26 cellular contexts compared by ENCODE assay signal in the genomic region with DNA sequence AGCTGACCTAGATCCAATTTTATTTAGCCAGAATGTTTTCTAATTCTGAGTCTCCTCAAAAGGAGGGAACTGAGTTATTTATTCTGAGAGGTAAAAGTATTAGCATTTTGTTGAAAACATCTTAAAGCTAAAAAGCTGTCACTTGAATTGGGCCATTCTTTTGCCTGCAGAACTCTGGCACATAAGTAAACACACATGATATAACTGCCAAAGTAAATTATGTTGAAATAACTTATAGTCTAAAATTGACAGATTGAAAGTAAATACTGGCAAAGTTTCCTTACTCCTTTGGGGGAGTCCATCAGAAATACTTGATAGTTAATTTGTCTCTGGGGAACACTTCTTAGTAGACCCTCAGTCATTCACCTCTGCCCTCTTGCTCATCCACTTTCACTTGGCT.
"Had no signal": no experiment of that assay in that cellular context is flagged by ENCODE, and none has a peak within 500 bp of the region (broad histone marks: within the 10 kb centered on the region; RNA-seq: fewer than 3 reads in every experiment).

No MANE protein-coding gene starts in this region.

- H3K27ac ChIP-seq: heart right ventricle, hepatocyte, left lung, pancreas, right atrium auricular region, skin epidermis, suprapubic skin, thoracic aorta, tibial artery, upper lobe of right lung had no signal

- FAIRE-seq: keratinocyte, pancreas, urothelium cell line had no signal

- H3K79me2 ChIP-seq: hepatocyte had no signal

- H3K4me3 ChIP-seq: heart right ventricle, hepatocyte, left lung, lung, mucosa of descending colon, pancreas, right atrium auricular region, skin epidermis, suprapubic skin, thoracic aorta, tibial artery, upper lobe of right lung had no signal

- H3K9me3 ChIP-seq: heart right ventricle, left lung, mucosa of descending colon, pancreas, right atrium auricular region, suprapubic skin, thoracic aorta, tibial artery, upper lobe of right lung had no signal

- ATAC-seq: heart right ventricle; left cardiac atrium; left lung; mucosa of descending colon; naive thymus-derived CD4-positive, alpha-beta T cell; natural killer cell treated with Interleukin-12 subunit alpha and Interleukin-12 subunit beta and Interleukin-15 and Interleukin-18, amount 100 ng/mL, for 72 hours; sciatic nerve; stimulated activated effector memory CD8-positive, alpha-beta T cell treated with anti-CD3 and anti-CD28 coated beads, Interleukin-12 subunit alpha, Interleukin-12 subunit beta, amount 100 ng/mL, for 72 hours; upper lobe of right lung had no signal

- H3K27me3 ChIP-seq: heart right ventricle, hepatocyte, pancreas, right atrium auricular region had no signal

- H2AFZ ChIP-seq: hepatocyte had no signal

- DNase-seq: heart right ventricle; kidney glomerular epithelial cell; left cardiac atrium; left lung; midbrain; mucosa of descending colon; naive thymus-derived CD4-positive, alpha-beta T cell; pancreas; stimulated activated CD4-positive, alpha-beta T cell treated with anti-CD3 and anti-CD28 coated beads, Interleukin-12 subunit alpha, Interleukin-12 subunit beta, amount 100 ng/mL, for 4 hours; stimulated activated CD4-positive, alpha-beta T cell treated with anti-CD3 and anti-CD28 coated beads, Interleukin-15, amount 100 ng/mL, for 24 hours; stimulated activated CD4-positive, alpha-beta T cell treated with anti-CD3 and anti-CD28 coated beads, Interleukin-4, amount 100 ng/mL, for 24 hours; stimulated activated naive CD4-positive, alpha-beta T cell; tibial artery; trophoblast cell; upper lobe of right lung had no signal

- H3K36me3 ChIP-seq: heart right ventricle, left lung, pancreas, right atrium auricular region, suprapubic skin, thoracic aorta, tibial artery, upper lobe of right lung had no signal

- H3K4me2 ChIP-seq: hepatocyte had no signal

- H3K4me1 ChIP-seq: left lung, right atrium auricular region, suprapubic skin, tibial artery, upper lobe of right lung had no signal
